In genomic region chr6:165729307-165729936, GRCh38 we compare ENCODE assay signal across 8 cellular contexts.
DNase-seq lines count a peak whose midpoint lies in the region; ATAC-seq and TF ChIP-seq lines count a peak whose summit lies in the region.

No MANE protein-coding gene starts in this region.

- H3K9me3 ChIP-seq in DOHH2 (ENCODE audit: control insufficient read depth, insufficient read depth, low read length) (no peaks in the 10 kb centered on the region), breast epithelium (no peaks in the 10 kb centered on the region)

- no peaks in the 10 kb centered on the region for H3F3A ChIP-seq in DOHH2 (ENCODE audit: control insufficient read depth, insufficient read depth)

- H3K27me3 ChIP-seq in DOHH2 (ENCODE audit: control insufficient read depth, low read length) (no peaks in the 10 kb centered on the region), breast epithelium (no peaks in the 10 kb centered on the region)

- peak; percentile 83 for TF ChIP-seq CTCF in DOHH2 (IDR thresholded peaks at IDR 0.05; ENCODE audit: low read depth, low read length, poor library complexity, severe bottlenecking)
- TF ChIP-seq CTCF in breast epithelium (IDR thresholded peaks at IDR 0.05), result peak; percentile 62 to 79 (median 69)

- H3K4me1 ChIP-seq in DOHH2 (ENCODE audit: control insufficient read depth, low read length) (no peaks in the 10 kb centered on the region), breast epithelium (no peaks in the 10 kb centered on the region)

- peak; percentile 53 for ATAC-seq in GM19395 (IDR thresholded peaks at IDR 0.05; ENCODE audit: unreplicated experiment)
- ATAC-seq in HG02981 (IDR thresholded peaks at IDR 0.05; ENCODE audit: unreplicated experiment), result no peak
- no peak for ATAC-seq in HG02840 (IDR thresholded peaks at IDR 0.05; ENCODE audit: low FRiP score, unreplicated experiment)

- no peaks in the 10 kb centered on the region for H3K79me2 ChIP-seq in DOHH2 (ENCODE audit: control insufficient read depth, low read length)

- H3K36me3 ChIP-seq in DOHH2 (ENCODE audit: control insufficient read depth, low read length), result no peaks in the 10 kb centered on the region
- no peaks in the 10 kb centered on the region for H3K36me3 ChIP-seq in breast epithelium

- intact Hi-C loops in breast epithelium (cut with DNase I; ENCODE audit: low total_unique reads), result loop anchor here (5.0 kb wide), 1 partner anchor 123 kb away; no protein-coding TSS in a partner anchor

- no peak for TF ChIP-seq POLR2A in breast epithelium (IDR thresholded peaks at IDR 0.05)

- H3K9me2 ChIP-seq in DOHH2 (replicated peaks; ENCODE audit: control insufficient read depth, low read length), result no peaks in the 10 kb centered on the region

- no peaks in the 10 kb centered on the region for H4K20me1 ChIP-seq in DOHH2 (ENCODE audit: control insufficient read depth, insufficient read depth, low read depth, low read length)

- DNase-seq in NCI-H1092 (lab: John Stamatoyannopoulos, UW) (peak; percentile 32), breast epithelium (ENCODE audit: low spot score in 2 of 2) (no peak), mucosa of gallbladder (ENCODE audit: low spot score) (peak; percentile 31)
- DNase-seq in effector CD8-positive, alpha-beta T cell (lab: John Stamatoyannopoulos, UW), result no peak

- H3K4me2 ChIP-seq in DOHH2 (ENCODE audit: low read length), result no peak overlapping the region

- H3K27ac ChIP-seq in DOHH2 (ENCODE audit: low read depth, low read length) (no peak overlapping the region), breast epithelium (no peak overlapping the region)

- H3K4me3 ChIP-seq in DOHH2 (ENCODE audit: low read length) (no peak overlapping the region), breast epithelium (no peak overlapping the region)

Comparison
In these comparisons a context has a peak if more than half of its experiments do, and no peak if none do; other contexts are left out.
1. DNase-seq: peak in NCI-H1092 (single experiment) and mucosa of gallbladder (single experiment); none in breast epithelium (0 of 2) and effector CD8-positive, alpha-beta T cell (single experiment).